In the genomic region with DNA sequence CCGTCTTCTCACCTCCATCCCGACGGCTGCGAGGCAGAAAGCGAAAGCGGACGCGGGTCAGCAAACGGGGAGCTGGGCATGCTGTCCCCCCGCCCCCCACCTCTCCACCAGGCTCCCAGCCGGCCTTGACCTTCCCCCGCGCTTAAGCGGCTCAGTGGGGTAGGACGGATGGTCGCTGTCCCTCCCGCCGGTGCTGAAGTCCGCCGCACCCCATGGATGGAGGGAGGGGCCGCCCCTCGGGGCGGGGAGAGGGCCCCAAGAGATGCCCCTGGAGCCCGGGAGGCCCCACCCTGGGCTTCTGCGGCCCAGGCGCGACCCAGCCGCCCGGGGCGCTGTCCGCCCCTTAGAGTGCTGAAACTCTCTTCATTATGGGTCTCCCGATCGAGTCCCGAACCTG, we compare ENCODE assay signal across 9 cellular contexts. TPM values are rescaled to one million over a fixed set of nuclear protein-coding genes. Genes with fewer than 3 reads are reported as not detected.
DNase-seq lines count a peak whose midpoint lies in the region; ATAC-seq and TF ChIP-seq lines count a peak whose summit lies in the region.
"Had no signal": no experiment of that assay in that cellular context is flagged by ENCODE, and none has a peak within 500 bp of the region (broad histone marks: within the 10 kb centered on the region; RNA-seq: fewer than 3 reads in every experiment).

Gene KCNB1 (minus strand): TSS at position 48 of the 397 bp plus-strand sequence. CDS start 188 bp downstream, outside the sequence.

- no peak within 1 kb of the TSS for H3K27ac ChIP-seq in stomach smooth muscle (ENCODE audit: low read length)

- peaks cover 0 to 2% of the 10 kb centered on the region in 2 donors for H3K27me3 ChIP-seq in stomach smooth muscle (ENCODE audit: control insufficient read depth in 1 of 2, insufficient read depth in 2 of 2, low read length in 2 of 2)

- H3K4me1 ChIP-seq in stomach smooth muscle (ENCODE audit: control insufficient read depth, insufficient read depth, low read length): peaks cover 39% of the 10 kb centered on the region

- no peaks in the 10 kb centered on the region for H3K9me3 ChIP-seq in stomach smooth muscle (ENCODE audit: control insufficient read depth in 2 of 2, low read length in 2 of 2)

- peaks cover 0 to 5% of the 10 kb centered on the region in 2 donors for H3K36me3 ChIP-seq in stomach smooth muscle (ENCODE audit: control insufficient read depth in 2 of 2, insufficient read depth in 2 of 2, low read length in 2 of 2)

- peak; percentile 69 for DNase-seq in Right ventricle myocardium inferior (ENCODE audit: missing footprints)
- DNase-seq in cardiac septum (ENCODE audit: low spot score): no peak
- peak; percentile 22 for DNase-seq in activated CD8-positive, alpha-beta memory T cell treated with anti-CD3 and anti-CD28 coated beads, Interleukin-2, amount 50 U/mL, for 4 hours
- no peak for DNase-seq in epithelial cell of proximal tubule (ENCODE audit: low read depth)
- DNase-seq in midbrain (lab: John Stamatoyannopoulos, UW): peak; percentile 17
- no peak for DNase-seq in NCI-H526 (lab: John Stamatoyannopoulos, UW)

- peak within 1 kb of the TSS in 1 of 2 donors; percentile 42 for H3K9ac ChIP-seq in stomach smooth muscle (ENCODE audit: low read length in 2 of 2)

- intact Hi-C loops in Right ventricle myocardium inferior (cut with DNase I): no loop called here
- intact Hi-C loops in cardiac septum (cut with DNase I): no loop called here

- no peak for TF ChIP-seq CTCF in epithelial cell of proximal tubule (conservative IDR thresholded peaks at IDR 0.05; ENCODE audit: low read depth, low read length)

- H3K4me3 ChIP-seq in epithelial cell of proximal tubule (ENCODE audit: low read depth, low read length): peak within 1 kb of the TSS; percentile 16
- H3K4me3 ChIP-seq in stomach smooth muscle (ENCODE audit: low read length in 2 of 2): peak within 1 kb of the TSS; percentile 80 to 83

- ATAC-seq in Right ventricle myocardium inferior: peak; percentile 37
- no peak for ATAC-seq in GM21717 (IDR thresholded peaks at IDR 0.05; ENCODE audit: unreplicated experiment)

RNA-seq across cellular contexts. Expression of gene KCNB1, which starts in this region (rescaled TPM):
- total RNA-seq in Right ventricle myocardium inferior (0.81 TPM), cardiac septum (0.38 TPM), epithelial cell of proximal tubule (not detected in 2 replicates)
- total RNA-seq: activated CD8-positive, alpha-beta memory T cell treated with anti-CD3 and anti-CD28 coated beads for 36 hours had no signal

Comparison
In these comparisons a context has a peak if more than half of its experiments do, and no peak if none do; other contexts are left out.
1. Peak in DNase-seq and ATAC-seq in Right ventricle myocardium inferior; RNA of the gene not detected or under 1 TPM.
2. DNase-seq: peak in activated CD8-positive, alpha-beta memory T cell treated with anti-CD3 and anti-CD28 coated beads, Interleukin-2, amount 50 U/mL, for 4 hours (single experiment) and midbrain (single experiment); none in cardiac septum (single experiment), epithelial cell of proximal tubule (single experiment) and NCI-H526 (0 of 2).